In genomic region chr3:172036541-172037215, GRCh38 we compare ENCODE assay signal across 1 cellular context.
TF ChIP-seq lines count a peak whose summit lies in the region.

No MANE protein-coding gene starts in this region.

TF ChIP-seq in K562, 482 proteins besides CTCF, POLR2A, EP300 and RAD21 (continued from another document and continues in another):
- TF ChIP-seq CEBPZ (IDR thresholded peaks at IDR 0.05; ENCODE audit: borderline replicate concordance, low read depth, low read length) (no peak), ZNF277 (CRISPR knock-in tag; IDR thresholded peaks at IDR 0.05; ENCODE audit: borderline replicate concordance) (no peak), GATAD2A (IDR thresholded peaks at IDR 0.05) (no peak), GTF2B (IDR thresholded peaks at IDR 0.05; ENCODE audit: extremely low read depth, insufficient read length) (no peak), MYC (IDR thresholded peaks at IDR 0.05; ENCODE audit: low read depth, low read length) (peak; percentile 16; the same call in 1 of the 2 replicates), MYC (CRISPR knock-in tag; IDR thresholded peaks at IDR 0.05; ENCODE audit: borderline replicate concordance, low read depth) (no peak), ZNF41 (CRISPR knock-in tag; conservative IDR thresholded peaks at IDR 0.05) (no peak), HNRNPL (IDR thresholded peaks at IDR 0.05; ENCODE audit: low read depth, low read length) (no peak), MNT (conservative IDR thresholded peaks at IDR 0.05) (peak in 1 of 2 experiments; percentile 47; a peak in 1 of 4 replicates), HMG20B (CRISPR knock-in tag; IDR thresholded peaks at IDR 0.05) (no peak), WHSC1 (IDR thresholded peaks at IDR 0.05; ENCODE audit: low read length) (no peak), ZNF12 (CRISPR knock-in tag; IDR thresholded peaks at IDR 0.05) (no peak), TCF7L2 (IDR thresholded peaks at IDR 0.05; ENCODE audit: low read depth, low read length) (no peak), ARNT (IDR thresholded peaks at IDR 0.05) (no peak), NFXL1 (CRISPR knock-in tag; IDR thresholded peaks at IDR 0.05) (no peak), C11orf30 (IDR thresholded peaks at IDR 0.05; ENCODE audit: low read depth) (no peak), RCOR1 (IDR thresholded peaks at IDR 0.05; ENCODE audit: borderline replicate concordance in 1 of 2, low read depth in 2 of 2, low read length in 2 of 2) (peak in 1 of 2 experiments; percentile 85; a peak in 2 of 4 replicates), MTA1 (IDR thresholded peaks at IDR 0.05; ENCODE audit: borderline replicate concordance) (no peak), PRMT5 (CRISPR knock-in tag; IDR thresholded peaks at IDR 0.05) (no peak), ETS1 (conservative IDR thresholded peaks at IDR 0.05; ENCODE audit: control insufficient read depth, low read depth, low read length) (no peak), TCF3 (CRISPR knock-in tag; IDR thresholded peaks at IDR 0.05) (peak; percentile 69), RFX7 (CRISPR knock-in tag; IDR thresholded peaks at IDR 0.05) (no peak), ZNF707 (CRISPR knock-in tag; conservative IDR thresholded peaks at IDR 0.05) (no peak), ID3 (CRISPR knock-in tag; IDR thresholded peaks at IDR 0.05) (no peak), ID3 (tag; IDR thresholded peaks at IDR 0.05) (no peak), MAX (CRISPR knock-in tag; IDR thresholded peaks at IDR 0.05) (no peak), ZNF589 (CRISPR knock-in tag; IDR thresholded peaks at IDR 0.05; ENCODE audit: low read depth) (no peak), ZNF140 (CRISPR knock-in tag; IDR thresholded peaks at IDR 0.05) (no peak), IRF2 (CRISPR knock-in tag; IDR thresholded peaks at IDR 0.05) (no peak), ETV1 (tag; conservative IDR thresholded peaks at IDR 0.05; ENCODE audit: low read depth) (no peak), NEUROD1 (IDR thresholded peaks at IDR 0.05; ENCODE audit: borderline replicate concordance, low read depth, low read length, partially characterized antibody) (no peak), NCOR1 (IDR thresholded peaks at IDR 0.05) (peak; percentile 60), STAT5B (CRISPR knock-in tag; IDR thresholded peaks at IDR 0.05) (no peak), ATF1 (CRISPR knock-in tag; IDR thresholded peaks at IDR 0.05) (no peak), ATF1 (tag; IDR thresholded peaks at IDR 0.05) (no peak), ZBTB12 (CRISPR knock-in tag; IDR thresholded peaks at IDR 0.05) (no peak), PYGO2 (tag; IDR thresholded peaks at IDR 0.05) (no peak), ILK (tag; IDR thresholded peaks at IDR 0.05; ENCODE audit: borderline replicate concordance, low read depth) (no peak), RREB1 (CRISPR knock-in tag; IDR thresholded peaks at IDR 0.05) (no peak), TSC22D4 (tag; IDR thresholded peaks at IDR 0.05) (no peak), HES1 (IDR thresholded peaks at IDR 0.05; ENCODE audit: low read depth) (no peak), PHF8 (IDR thresholded peaks at IDR 0.05; ENCODE audit: borderline replicate concordance, low read length) (no peak), NFE2 (IDR thresholded peaks at IDR 0.05; ENCODE audit: low read depth) (peak; percentile 68), RUNX1 (IDR thresholded peaks at IDR 0.05; ENCODE audit: low read depth) (no peak), ZNF655 (CRISPR knock-in tag; IDR thresholded peaks at IDR 0.05) (no peak), GTF2F1 (IDR thresholded peaks at IDR 0.05; ENCODE audit: low read depth, low read length) (no peak), TBP (optimal IDR thresholded peaks at IDR 0.05; ENCODE audit: low read depth, low read length) (no peak), SOX6 (IDR thresholded peaks at IDR 0.05) (0 out of 2 replicates have a peak, but pooled peaks have one; percentile 55), ZNF561 (CRISPR knock-in tag; conservative IDR thresholded peaks at IDR 0.05) (no peak), NR2C1 (IDR thresholded peaks at IDR 0.05) (no peak), NR2C1 (tag; IDR thresholded peaks at IDR 0.05) (0 out of 2 replicates have a peak, but pooled peaks have one; percentile 14), ZNF146 (CRISPR knock-in tag; IDR thresholded peaks at IDR 0.05; ENCODE audit: unreplicated experiment) (no peak), ZFP36 (IDR thresholded peaks at IDR 0.05; ENCODE audit: low read depth, low read length, partially characterized antibody) (no peak), POLR2H (tag; IDR thresholded peaks at IDR 0.05; ENCODE audit: low read depth) (no peak; the same call in 1 of the 2 replicates)
